In the genomic region with DNA sequence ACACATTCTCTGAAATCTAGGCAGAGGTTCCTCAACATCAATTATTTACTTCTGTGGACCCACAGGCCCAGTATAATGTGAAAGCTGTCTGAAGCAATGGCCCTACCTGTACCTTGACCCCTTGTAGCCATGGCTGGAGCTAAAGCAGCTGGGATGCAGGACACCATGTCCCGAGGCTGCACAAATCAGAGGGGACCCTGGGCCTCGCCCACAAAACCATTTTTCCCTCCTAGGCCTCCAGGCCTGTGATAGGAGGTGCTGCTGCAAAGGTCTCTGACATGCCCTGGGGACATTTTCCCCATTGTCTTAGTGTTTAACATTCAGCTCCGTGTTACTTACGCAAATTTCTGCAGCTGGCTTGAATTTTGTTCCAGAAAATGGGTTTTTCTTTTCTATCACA, we compare ENCODE assay signal across 11 cellular contexts.
"Had no signal": no experiment of that assay in that cellular context is flagged by ENCODE, and none has a peak within 500 bp of the region (broad histone marks: within the 10 kb centered on the region; RNA-seq: fewer than 3 reads in every experiment).

No MANE protein-coding gene starts in this region.

- FAIRE-seq: H1, H54 had no signal

- ATAC-seq: GM23338, HCT116 had no signal

- H3K36me3 ChIP-seq: HAP-1 had no signal

- H3K9ac ChIP-seq: GM23248 had no signal

- H3K4me2 ChIP-seq: GM23338 had no signal

- H3K27ac Mint-ChIP-seq: GM23338, H9, HFFc6 had no signal

- H2AFZ ChIP-seq: GM23248, GM23338 had no signal

- H3K4me1 ChIP-seq: HAP-1 had no signal

- H3K27ac ChIP-seq: GM23248 had no signal

- H3K9me3 ChIP-seq: HAP-1 had no signal

- DNase-seq: GM23248, GOT3, H7, H9, HCEC 1CT, HFFc6 had no signal

- H3K4me1 Mint-ChIP-seq: GM23338, H9 had no signal

- H3K4me3 Mint-ChIP-seq: GM23338, H9, HFFc6 had no signal

- H3K4me3 ChIP-seq: GM23248, GM23338, HAP-1 had no signal
